In the genomic region with DNA sequence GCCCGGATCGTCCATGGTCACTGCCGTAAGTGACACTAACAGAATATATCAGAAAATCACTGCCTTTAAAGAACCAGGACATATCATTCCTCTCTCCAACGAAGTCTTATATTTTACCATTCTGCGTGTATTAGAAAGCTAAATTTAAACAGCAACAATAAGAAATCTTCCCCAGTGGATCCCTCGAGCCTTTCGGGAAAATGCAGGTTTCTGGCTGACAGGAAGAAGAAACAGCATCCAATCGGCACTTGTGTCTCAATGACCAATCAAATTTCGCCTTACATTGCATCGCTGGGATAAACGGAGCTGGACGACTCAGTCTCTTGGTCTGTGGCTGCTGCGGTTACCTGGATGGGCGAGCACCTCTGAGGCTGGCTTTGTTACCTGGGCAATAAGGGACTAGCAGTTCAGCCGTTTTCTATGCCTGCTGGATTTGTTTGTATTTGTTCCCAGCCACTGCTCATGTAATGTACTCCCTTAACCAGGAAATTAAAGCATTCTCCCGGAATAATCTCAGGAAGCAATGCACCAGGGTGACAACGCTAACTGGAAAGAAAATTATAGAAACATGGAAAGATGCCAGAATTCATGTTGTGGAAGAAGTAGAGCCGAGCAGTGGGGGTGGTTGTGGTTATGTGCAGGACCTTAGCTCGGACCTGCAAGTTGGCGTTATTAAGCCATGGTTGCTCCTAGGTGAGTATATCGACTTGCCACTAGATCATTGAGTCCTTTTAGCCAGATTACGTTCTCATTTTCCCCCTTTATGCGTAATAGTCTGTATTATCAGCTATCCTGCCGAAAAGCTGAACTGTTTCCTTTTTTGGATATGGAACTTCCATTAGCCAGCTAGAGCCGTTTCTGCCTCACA, we compare ENCODE assay signal across 8 cellular contexts. TPM values are rescaled to one million over a fixed set of nuclear protein-coding genes. Genes with fewer than 3 reads are reported as not detected.
DNase-seq lines count a peak whose midpoint lies in the region; ATAC-seq, FAIRE-seq and TF ChIP-seq lines count a peak whose summit lies in the region.

A gene with protein sequence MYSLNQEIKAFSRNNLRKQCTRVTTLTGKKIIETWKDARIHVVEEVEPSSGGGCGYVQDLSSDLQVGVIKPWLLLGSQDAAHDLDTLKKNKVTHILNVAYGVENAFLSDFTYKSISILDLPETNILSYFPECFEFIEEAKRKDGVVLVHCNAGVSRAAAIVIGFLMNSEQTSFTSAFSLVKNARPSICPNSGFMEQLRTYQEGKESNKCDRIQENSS (plus strand): TSS at position 281 of the 868 bp plus-strand sequence. CDS start 187 bp downstream, at position 468.

- H3K9ac ChIP-seq in HUES48 (ENCODE audit: low read depth, low read length) (peak within 1 kb of the TSS; percentile 46), NT2/D1 (ENCODE audit: insufficient read length, low read depth) (peak within 1 kb of the TSS; percentile 72)

- TF ChIP-seq CTCF in D721Med (IDR thresholded peaks at IDR 0.05; ENCODE audit: insufficient read depth, missing control alignments) (no peak), epithelial cell of esophagus (IDR thresholded peaks at IDR 0.05; ENCODE audit: insufficient read depth, low read depth, low read length, missing control alignments) (no peak)

- no peaks in the 10 kb centered on the region for H3K27me3 ChIP-seq in HUES48 (ENCODE audit: control insufficient read depth, insufficient read depth, low read length)
- H3K27me3 ChIP-seq in NT2/D1 (ENCODE audit: insufficient read depth, insufficient read length) = no peaks in the 10 kb centered on the region
- peaks cover 18% of the 10 kb centered on the region for H3K27me3 ChIP-seq in mononuclear cell (ENCODE audit: insufficient read depth, low read length)

- FAIRE-seq in D721Med (lab: Jason Lieb, UNC) = peak; percentile 96

- H3K4me1 ChIP-seq in HUES48 (ENCODE audit: control insufficient read depth, insufficient read depth, low read length) (peaks cover 20% of the 10 kb centered on the region), NT2/D1 (ENCODE audit: insufficient read depth, insufficient read length) (no peaks in the 10 kb centered on the region), mononuclear cell (ENCODE audit: insufficient read depth, low read length) (peaks cover 9% of the 10 kb centered on the region)

- DNase-seq in D721Med (ENCODE audit: insufficient read length, low spot score) (peak; percentile 29), NT2/D1 (ENCODE audit: low read depth, low spot score) (peak; percentile 89), epithelial cell of esophagus (ENCODE audit: low read depth) (peak; percentile 97)
- peak; percentile 96 for DNase-seq in activated CD8-positive, alpha-beta memory T cell treated with anti-CD3 and anti-CD28 coated beads, Interleukin-2, amount 50 U/mL, for 48 hours
- DNase-seq in stimulated activated CD8-positive, alpha-beta memory T cell treated with anti-CD3 and anti-CD28 coated beads, Interleukin-2, amount 100 ng/mL, for 48 hours (ENCODE audit: low read depth in 2 of 2) = peak; percentile 42 to 76

- peak; percentile 90 for ATAC-seq in GM21423 (IDR thresholded peaks at IDR 0.05; ENCODE audit: unreplicated experiment)

- no peaks in the 10 kb centered on the region for H3K36me3 ChIP-seq in HUES48 (ENCODE audit: control insufficient read depth, insufficient read depth, low read length)
- H3K36me3 ChIP-seq in NT2/D1 (ENCODE audit: insufficient read depth, insufficient read length, low read length) = no peaks in the 10 kb centered on the region

- peak within 1 kb of the TSS; percentile 46 for H3K27ac ChIP-seq in HUES48 (ENCODE audit: low read depth, low read length)

- H3K9me3 ChIP-seq in HUES48 (ENCODE audit: control insufficient read depth, insufficient read depth, low read length) (no peaks in the 10 kb centered on the region), NT2/D1 (ENCODE audit: insufficient read depth, low read length) (no peaks in the 10 kb centered on the region), mononuclear cell (ENCODE audit: low read depth, low read length) (no peaks in the 10 kb centered on the region)

- H3K4me3 ChIP-seq in HUES48 (ENCODE audit: low read depth, low read length) (peak within 1 kb of the TSS; percentile 83), NT2/D1 (ENCODE audit: insufficient read length, low read depth) (peak within 1 kb of the TSS; percentile 48), epithelial cell of esophagus (ENCODE audit: low read length) (peak within 1 kb of the TSS; percentile 85), mononuclear cell (ENCODE audit: low read length) (peak within 1 kb of the TSS; percentile 83)

RNA-seq across cellular contexts. Expression of the gene that starts here (rescaled TPM):
- 0.42 TPM for total RNA-seq in mononuclear cell

Comparison
In these comparisons a context has a peak if more than half of its experiments do, and no peak if none do; other contexts are left out.
1. Peak in every context shown above with its lines: DNase-seq, ATAC-seq, H3K4me3 ChIP-seq and H3K27ac ChIP-seq.
2. DNase-seq: peak in every context shown above with its lines; median percentile 97 in epithelial cell of esophagus; 96 in activated CD8-positive, alpha-beta memory T cell treated with anti-CD3 and anti-CD28 coated beads, Interleukin-2, amount 50 U/mL, for 48 hours; 89 in NT2/D1; 59 in stimulated activated CD8-positive, alpha-beta memory T cell treated with anti-CD3 and anti-CD28 coated beads, Interleukin-2, amount 100 ng/mL, for 48 hours; 29 in D721Med.